11 cellular contexts compared by ENCODE assay signal in the genomic region with DNA sequence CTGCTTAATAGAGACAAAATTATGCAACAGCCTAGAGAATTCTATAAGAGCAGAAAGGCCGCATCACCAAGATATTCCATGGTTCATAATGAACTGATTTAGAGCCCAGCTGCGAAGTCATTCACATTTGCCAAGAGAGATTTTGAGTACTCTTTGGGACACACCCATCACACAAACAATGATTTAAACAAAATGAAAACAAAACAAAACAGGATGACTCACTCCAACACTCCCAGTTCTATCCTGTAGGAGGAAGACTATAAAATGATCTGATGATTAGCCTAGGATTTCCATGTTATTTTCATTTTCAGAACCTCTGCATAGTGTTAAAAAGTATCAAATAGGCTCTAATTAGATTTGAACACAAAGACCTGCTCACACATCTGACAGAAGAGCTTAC.
DNase-seq lines count a peak whose midpoint lies in the region; ATAC-seq and TF ChIP-seq lines count a peak whose summit lies in the region.
"Had no signal": no experiment of that assay in that cellular context is flagged by ENCODE, and none has a peak within 500 bp of the region (broad histone marks: within the 10 kb centered on the region; RNA-seq: fewer than 3 reads in every experiment).

No MANE protein-coding gene starts in this region.

- H3K4me3 ChIP-seq in ACC112 (ENCODE audit: low read depth, low read length) (peak overlapping the region; percentile 16; the same call in 1 of the 2 replicates), LNCaP clone FGC (ENCODE audit: low read depth, low read length) (no peak overlapping the region), lower lobe of right lung (no peak overlapping the region)

- peaks cover 8% of the 10 kb centered on the region for H3K4me1 Mint-ChIP-seq in activated CD4-positive, alpha-beta memory T cell treated with anti-CD3 and anti-CD28 coated beads, Interleukin-2, amount 10 ng/mL, durations not matched to agents 7 days and 5 days

- POLR2A ChIA-PET in activated CD4-positive, alpha-beta memory T cell treated with anti-CD3 and anti-CD28 coated beads, Interleukin-2, amount 10 ng/mL, durations not matched to agents 7 days and 5 days (lab: Charles Lee): no interaction called here

- H3K4me1 ChIP-seq in ACC112 (ENCODE audit: control insufficient read depth, insufficient read depth, low read length, unreplicated experiment) (peaks cover 19% of the 10 kb centered on the region), lower lobe of right lung (peaks cover 23% of the 10 kb centered on the region)

- H3K9me3 ChIP-seq in lower lobe of right lung: no peaks in the 10 kb centered on the region

- no peak overlapping the region for H2AFZ ChIP-seq in ACC112 (ENCODE audit: low read length, unreplicated experiment)

- no peak for TF ChIP-seq CTCF in LNCaP clone FGC (IDR thresholded peaks at IDR 0.05; ENCODE audit: control insufficient read depth, extremely low read depth, insufficient read depth)
- peak; percentile 20 for TF ChIP-seq CTCF in lower lobe of right lung (IDR thresholded peaks at IDR 0.05)

- CTCF ChIA-PET in activated CD4-positive, alpha-beta memory T cell treated with anti-CD3 and anti-CD28 coated beads, Interleukin-2, amount 10 ng/mL, durations not matched to agents 7 days and 5 days (lab: Charles Lee): no interaction called here

- H3K27ac ChIP-seq in ACC112 (ENCODE audit: low read depth, low read length) (peak overlapping the region; percentile 17; the same call in 1 of the 2 replicates), caudate nucleus (ENCODE audit: low read depth, low read length) (peak overlapping the region; percentile 91), lower lobe of right lung (no peak overlapping the region)

- H3K27me3 ChIP-seq in ACC112 (ENCODE audit: insufficient read depth, low read length) (no peaks in the 10 kb centered on the region), lower lobe of right lung (ENCODE audit: low read depth) (no peaks in the 10 kb centered on the region)

- H3K79me2 ChIP-seq in ACC112 (ENCODE audit: control insufficient read depth, insufficient read depth, low read length, unreplicated experiment): peaks cover 15% of the 10 kb centered on the region

- DNase-seq in LNCaP clone FGC (ENCODE audit: low read depth) (peak; percentile 15), caudate nucleus (lab: John Stamatoyannopoulos, UW) (peak in 3 of 61 donors; percentile 12 to 30 (median 13)), lower lobe of right lung (no peak), DMS 273 treated with DMSO at 0.1 percent for 48 hours (lab: John Stamatoyannopoulos, UW) (no peak), NCI-H1694 (lab: John Stamatoyannopoulos, UW) (no peak)
- no peak for DNase-seq in activated CD4-positive, alpha-beta memory T cell treated with anti-CD3 and anti-CD28 coated beads, Interleukin-2, amount 10 ng/mL, durations not matched to agents 7 days and 5 days
- DNase-seq: activated CD8-positive, alpha-beta memory T cell treated with anti-CD3 and anti-CD28 coated beads, Interleukin-2, amount 50 U/mL, for 48 hours; stimulated activated CD4-positive, alpha-beta T cell treated with anti-CD3 and anti-CD28 coated beads, Interleukin-1b, Interleukin-23, amount 100 ng/mL, for 48 hours had no signal

- intact Hi-C loops in lower lobe of right lung (cut with DNase I): no loop called here

- H3K27ac Mint-ChIP-seq in activated CD4-positive, alpha-beta memory T cell treated with anti-CD3 and anti-CD28 coated beads, Interleukin-2, amount 10 ng/mL, durations not matched to agents 7 days and 5 days: no peak overlapping the region

- 0 out of 2 replicates have a peak, but pooled peaks cover 6% of the 10 kb centered on the region for H3K36me3 ChIP-seq in ACC112 (ENCODE audit: insufficient read depth, low read length)
- H3K36me3 ChIP-seq in lower lobe of right lung: peaks cover 45% of the 10 kb centered on the region

- H3K36me3 Mint-ChIP-seq in activated CD4-positive, alpha-beta memory T cell treated with anti-CD3 and anti-CD28 coated beads, Interleukin-2, amount 10 ng/mL, durations not matched to agents 7 days and 5 days (ENCODE audit: low read depth): peaks cover 17% of the 10 kb centered on the region

- no peaks in the 10 kb centered on the region for H3K9me3 Mint-ChIP-seq in activated CD4-positive, alpha-beta memory T cell treated with anti-CD3 and anti-CD28 coated beads, Interleukin-2, amount 10 ng/mL, durations not matched to agents 7 days and 5 days
- H3K9me3 Mint-ChIP-seq: CD14-positive monocyte had no signal

- ATAC-seq in lower lobe of right lung (peak in 1 of 2 donors; percentile 72), GM19467 (IDR thresholded peaks at IDR 0.05; ENCODE audit: unreplicated experiment) (no peak)

- H3K27me3 Mint-ChIP-seq in activated CD4-positive, alpha-beta memory T cell treated with anti-CD3 and anti-CD28 coated beads, Interleukin-2, amount 10 ng/mL, durations not matched to agents 7 days and 5 days: no peaks in the 10 kb centered on the region

- no peak overlapping the region for H3K4me3 Mint-ChIP-seq in activated CD4-positive, alpha-beta memory T cell treated with anti-CD3 and anti-CD28 coated beads, Interleukin-2, amount 10 ng/mL, durations not matched to agents 7 days and 5 days
- H3K4me3 Mint-ChIP-seq: CD14-positive monocyte had no signal
